Comparison of ENCODE assay signal across 19 cellular contexts in the genomic region with DNA sequence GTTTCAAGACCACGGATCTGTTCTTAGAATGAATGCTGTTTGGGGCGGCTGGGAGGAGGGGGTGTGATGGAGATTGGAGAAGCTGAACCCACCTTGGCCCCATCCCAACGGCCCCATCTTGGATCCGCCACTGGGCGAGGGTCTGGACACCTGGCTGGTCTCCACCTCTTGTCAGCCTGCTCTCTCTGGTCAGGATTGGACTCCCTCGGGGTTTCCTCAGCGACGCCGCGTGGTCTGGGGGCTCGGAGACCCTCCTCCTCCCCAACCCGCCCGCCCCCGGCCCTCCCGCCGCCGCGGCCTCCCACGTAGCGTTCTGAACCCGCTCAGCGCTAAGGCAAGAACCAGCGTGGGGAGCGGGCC. TPM values are rescaled to one million over a fixed set of nuclear protein-coding genes. Genes with fewer than 3 reads are reported as not detected.
DNase-seq lines count a peak whose midpoint lies in the region; ATAC-seq, FAIRE-seq and TF ChIP-seq lines count a peak whose summit lies in the region.
"Had no signal": no experiment of that assay in that cellular context is flagged by ENCODE, and none has a peak within 500 bp of the region (broad histone marks: within the 10 kb centered on the region; RNA-seq: fewer than 3 reads in every experiment).

No MANE protein-coding gene starts in this region.

- H3K4me3 ChIP-seq in right cardiac atrium (ENCODE audit: low read length) (peak overlapping the region; percentile 34), esophagus squamous epithelium (peak overlapping the region in 3 of 4 donors; percentile 2 to 56 (median 22)), neural progenitor cell (peak overlapping the region; percentile 30)
- H3K4me3 ChIP-seq: left lung, SJSA1 had no signal

- H3K4me1 Mint-ChIP-seq in neural progenitor cell (peaks cover 64% of the 10 kb centered on the region), type B pancreatic cell (ENCODE audit: unreplicated experiment) (peaks cover 52% of the 10 kb centered on the region)

- H3K27ac ChIP-seq in right cardiac atrium (ENCODE audit: low read length) = no peak overlapping the region
- H3K27ac ChIP-seq in esophagus squamous epithelium = no peak overlapping the region
- no peak overlapping the region for H3K27ac ChIP-seq in neural progenitor cell
- H3K27ac ChIP-seq: foreskin keratinocyte, SJSA1 had no signal

- 29% methylated on average over 24 of the region's 24 CpGs for WGBS in right cardiac atrium
- WGBS in esophagus squamous epithelium, 2 donors = 20 to 33% methylated on average over 1 of the region's 24 CpGs

- TF ChIP-seq POLR2A in esophagus squamous epithelium (IDR thresholded peaks at IDR 0.05) = no peak

- peak overlapping the region; percentile 73 for H3K4me2 ChIP-seq in neural progenitor cell

- H3K9me3 Mint-ChIP-seq in neural progenitor cell (peaks cover 3% of the 10 kb centered on the region), type B pancreatic cell (no peaks in the 10 kb centered on the region)
- H3K9me3 Mint-ChIP-seq: activated CD8-positive, alpha-beta T cell treated with anti-CD3 and anti-CD28 coated beads for 36 hours; activated naive CD4-positive, alpha-beta T cell treated with anti-CD3 and anti-CD28 coated beads for 36 hours; activated T-cell treated with anti-CD3 and anti-CD28 coated beads, Interleukin-2, amount 50 U/mL, for 4 hours had no signal

- no peaks in the 10 kb centered on the region for H3K9me3 ChIP-seq in right cardiac atrium (ENCODE audit: control insufficient read depth, low read length)
- H3K9me3 ChIP-seq in esophagus squamous epithelium = no peaks in the 10 kb centered on the region
- no peaks in the 10 kb centered on the region for H3K9me3 ChIP-seq in neural progenitor cell (ENCODE audit: low read depth)
- H3K9me3 ChIP-seq: left lung, SJSA1 had no signal

- H3K9ac ChIP-seq in neural progenitor cell = no peak overlapping the region

- DNase-seq in right cardiac atrium (peak in 1 of 3 donors; percentile 55), Right ventricle myocardium superior (no peak), esophagus squamous epithelium (lab: John Stamatoyannopoulos, UW) (no peak), neural progenitor cell (ENCODE audit: low spot score) (peak; percentile 51), type B pancreatic cell (ENCODE audit: extremely low spot score, unreplicated experiment) (no peak), urothelium cell line (ENCODE audit: low spot score) (no peak), NCI-H1436 (lab: John Stamatoyannopoulos, UW) (no peak)
- DNase-seq in activated CD4-positive, alpha-beta T cell treated with anti-CD3 and anti-CD28 coated beads for 1 hour = no peak
- DNase-seq: activated CD8-positive, alpha-beta T cell treated with anti-CD3 and anti-CD28 coated beads for 36 hours; activated naive CD4-positive, alpha-beta T cell treated with anti-CD3 and anti-CD28 coated beads for 36 hours; activated T-cell treated with anti-CD3 and anti-CD28 coated beads, Interleukin-2, amount 50 U/mL, for 4 hours; foreskin keratinocyte; GDM1; NCI-H2171; T-helper 2 cell had no signal

- H3K79me2 ChIP-seq in neural progenitor cell (ENCODE audit: low read depth) = no peaks in the 10 kb centered on the region

- ATAC-seq in right cardiac atrium (no peak), Right ventricle myocardium superior (ENCODE audit: poor library complexity) (no peak)
- ATAC-seq: activated CD8-positive, alpha-beta T cell treated with anti-CD3 and anti-CD28 coated beads for 36 hours; activated T-cell treated with anti-CD3 and anti-CD28 coated beads, Interleukin-2, amount 50 U/mL, for 4 hours; foreskin keratinocyte; left lung had no signal

- H3K27me3 ChIP-seq in right cardiac atrium (ENCODE audit: control insufficient read depth, insufficient read depth) (no peaks in the 10 kb centered on the region), esophagus squamous epithelium (peaks cover 12 to 100% (median 33%) of the 10 kb centered on the region in 4 donors), neural progenitor cell (peaks cover 100% of the 10 kb centered on the region)
- H3K27me3 ChIP-seq: SJSA1 had no signal

- H3K4me1 ChIP-seq in right cardiac atrium (ENCODE audit: control insufficient read depth, insufficient read depth, low read length) (peaks cover 3% of the 10 kb centered on the region), esophagus squamous epithelium (peaks cover 40 to 92% (median 42%) of the 10 kb centered on the region in 3 donors), neural progenitor cell (peaks cover 38% of the 10 kb centered on the region)
- H3K4me1 ChIP-seq: foreskin keratinocyte had no signal

- H4K20me1 ChIP-seq in neural progenitor cell (ENCODE audit: low read depth) = peaks cover 93% of the 10 kb centered on the region

- no peak overlapping the region for H3K27ac Mint-ChIP-seq in neural progenitor cell
- peak overlapping the region; percentile 75 for H3K27ac Mint-ChIP-seq in type B pancreatic cell
- H3K27ac Mint-ChIP-seq: activated CD8-positive, alpha-beta T cell treated with anti-CD3 and anti-CD28 coated beads for 36 hours; activated naive CD4-positive, alpha-beta T cell treated with anti-CD3 and anti-CD28 coated beads for 36 hours had no signal

- H2AFZ ChIP-seq in neural progenitor cell (replicated peaks) = no peak overlapping the region

- peaks cover 17% of the 10 kb centered on the region for H3F3A ChIP-seq in neural progenitor cell (ENCODE audit: low read depth)

- TF ChIP-seq CTCF in esophagus squamous epithelium (IDR thresholded peaks at IDR 0.05) = no peak
- TF ChIP-seq CTCF in neural progenitor cell (IDR thresholded peaks at IDR 0.05) = no peak
- no peak for TF ChIP-seq CTCF in type B pancreatic cell (conservative IDR thresholded peaks at IDR 0.05)

- no peak for FAIRE-seq in urothelium cell line (lab: Jason Lieb, UNC)
- FAIRE-seq: colon, HTR-8/SVneo had no signal

- no peaks in the 10 kb centered on the region for H3K36me3 ChIP-seq in esophagus squamous epithelium
- no peaks in the 10 kb centered on the region for H3K36me3 ChIP-seq in neural progenitor cell
- H3K36me3 ChIP-seq: left lung, SJSA1 had no signal

- intact Hi-C loops in right cardiac atrium (cut with DNase I) (no loop called here), Right ventricle myocardium superior (cut with DNase I) (no loop called here), esophagus squamous epithelium (cut with DNase I) (no loop called here)

- H3K36me3 Mint-ChIP-seq in neural progenitor cell = no peaks in the 10 kb centered on the region
- no peaks in the 10 kb centered on the region for H3K36me3 Mint-ChIP-seq in type B pancreatic cell

- H3K4me3 Mint-ChIP-seq in neural progenitor cell (peak overlapping the region; percentile 81), type B pancreatic cell (peak overlapping the region; percentile 74)
- H3K4me3 Mint-ChIP-seq: activated CD8-positive, alpha-beta T cell treated with anti-CD3 and anti-CD28 coated beads for 36 hours; activated naive CD4-positive, alpha-beta T cell treated with anti-CD3 and anti-CD28 coated beads for 36 hours; activated T-cell treated with anti-CD3 and anti-CD28 coated beads, Interleukin-2, amount 50 U/mL, for 4 hours had no signal

- peaks cover 92% of the 10 kb centered on the region for H3K27me3 Mint-ChIP-seq in neural progenitor cell (ENCODE audit: insufficient read depth, low read depth)
- peaks cover 91% of the 10 kb centered on the region for H3K27me3 Mint-ChIP-seq in type B pancreatic cell

RNA-seq across cellular contexts. Expression of a gene that starts 4.3 kb away (rescaled TPM):
- total RNA-seq in right cardiac atrium = 10 to 100 TPM; 14.9 to 22.3 (median 17.2) TPM
- 12.4 TPM for polyA plus RNA-seq in right cardiac atrium
- 14.0 TPM for total RNA-seq in Right ventricle myocardium superior
- 10 to 100 TPM in 2 of 4 donors, 1 to 10 TPM in 2; 1.5 to 24.6 (median 7.4) TPM for total RNA-seq in esophagus squamous epithelium
- total RNA-seq in neural progenitor cell (ENCODE audit: low replicate concordance) = not detected in 2 replicates
- total RNA-seq in type B pancreatic cell (ENCODE audit: low replicate concordance) = 2.4 and 20.2 TPM in 2 replicates
